1 cellular context compared by ENCODE assay signal in the genomic region with DNA sequence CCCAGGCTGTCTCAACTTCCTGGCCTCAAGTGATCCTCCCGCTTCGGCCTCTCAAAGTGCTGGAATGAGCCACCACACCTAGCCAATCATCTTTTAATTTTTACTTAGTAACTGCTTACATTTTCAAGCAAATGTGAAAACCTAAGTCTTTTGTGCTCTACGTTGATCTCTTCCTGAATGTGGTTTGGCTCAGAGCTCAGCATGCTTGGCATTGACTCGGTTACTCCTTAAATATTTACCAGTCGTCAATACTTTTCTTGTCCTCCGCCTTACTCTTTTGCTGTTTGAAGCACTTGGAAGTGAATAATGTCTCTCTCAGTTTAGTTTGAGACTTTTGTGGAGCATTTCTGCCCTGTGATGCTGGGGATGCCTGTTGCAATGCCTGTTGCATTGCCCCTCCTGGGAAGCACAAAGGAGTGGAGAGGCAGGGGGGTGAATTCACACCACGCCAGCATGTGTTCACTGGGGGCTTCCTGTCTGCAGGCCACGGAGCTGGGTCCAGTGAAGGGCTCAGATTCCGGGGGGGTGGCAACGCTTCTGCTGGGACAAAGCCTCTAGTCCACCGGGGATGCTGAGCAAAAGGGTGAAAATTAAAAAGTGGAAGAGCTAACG.
TF ChIP-seq lines count a peak whose summit lies in the region.

No MANE protein-coding gene starts in this region.

TF ChIP-seq in GM23338, 12 proteins besides CTCF, POLR2A, EP300 and RAD21:
- no peak for TF ChIP-seq EZH2 (IDR thresholded peaks at IDR 0.05; ENCODE audit: low read depth, unreplicated experiment)
- no peak for TF ChIP-seq ZNF331 (CRISPR knock-in tag; IDR thresholded peaks at IDR 0.05; ENCODE audit: low read depth)
- no peak for TF ChIP-seq STAT1 (IDR thresholded peaks at IDR 0.05; ENCODE audit: unreplicated experiment)
- TF ChIP-seq, protein P1, sequence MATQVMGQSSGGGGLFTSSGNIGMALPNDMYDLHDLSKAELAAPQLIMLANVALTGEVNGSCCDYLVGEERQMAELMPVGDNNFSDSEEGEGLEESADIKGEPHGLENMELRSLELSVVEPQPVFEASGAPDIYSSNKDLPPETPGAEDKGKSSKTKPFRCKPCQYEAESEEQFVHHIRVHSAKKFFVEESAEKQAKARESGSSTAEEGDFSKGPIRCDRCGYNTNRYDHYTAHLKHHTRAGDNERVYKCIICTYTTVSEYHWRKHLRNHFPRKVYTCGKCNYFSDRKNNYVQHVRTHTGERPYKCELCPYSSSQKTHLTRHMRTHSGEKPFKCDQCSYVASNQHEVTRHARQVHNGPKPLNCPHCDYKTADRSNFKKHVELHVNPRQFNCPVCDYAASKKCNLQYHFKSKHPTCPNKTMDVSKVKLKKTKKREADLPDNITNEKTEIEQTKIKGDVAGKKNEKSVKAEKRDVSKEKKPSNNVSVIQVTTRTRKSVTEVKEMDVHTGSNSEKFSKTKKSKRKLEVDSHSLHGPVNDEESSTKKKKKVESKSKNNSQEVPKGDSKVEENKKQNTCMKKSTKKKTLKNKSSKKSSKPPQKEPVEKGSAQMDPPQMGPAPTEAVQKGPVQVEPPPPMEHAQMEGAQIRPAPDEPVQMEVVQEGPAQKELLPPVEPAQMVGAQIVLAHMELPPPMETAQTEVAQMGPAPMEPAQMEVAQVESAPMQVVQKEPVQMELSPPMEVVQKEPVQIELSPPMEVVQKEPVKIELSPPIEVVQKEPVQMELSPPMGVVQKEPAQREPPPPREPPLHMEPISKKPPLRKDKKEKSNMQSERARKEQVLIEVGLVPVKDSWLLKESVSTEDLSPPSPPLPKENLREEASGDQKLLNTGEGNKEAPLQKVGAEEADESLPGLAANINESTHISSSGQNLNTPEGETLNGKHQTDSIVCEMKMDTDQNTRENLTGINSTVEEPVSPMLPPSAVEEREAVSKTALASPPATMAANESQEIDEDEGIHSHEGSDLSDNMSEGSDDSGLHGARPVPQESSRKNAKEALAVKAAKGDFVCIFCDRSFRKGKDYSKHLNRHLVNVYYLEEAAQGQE (IDR thresholded peaks at IDR 0.05; ENCODE audit: unreplicated experiment), result no peak
- TF ChIP-seq CREB1 (CRISPR knock-in tag; IDR thresholded peaks at IDR 0.05; ENCODE audit: low read depth), result no peak
- no peak for TF ChIP-seq ETS1 (IDR thresholded peaks at IDR 0.05)
- TF ChIP-seq POLR2AphosphoS5 (IDR thresholded peaks at IDR 0.05; ENCODE audit: low read depth), result no peak
- TF ChIP-seq ZNF114 (CRISPR knock-in tag; IDR thresholded peaks at IDR 0.05), result no peak
- TF ChIP-seq JUNB (IDR thresholded peaks at IDR 0.05; ENCODE audit: unreplicated experiment), result no peak
- TF ChIP-seq, protein P2, sequence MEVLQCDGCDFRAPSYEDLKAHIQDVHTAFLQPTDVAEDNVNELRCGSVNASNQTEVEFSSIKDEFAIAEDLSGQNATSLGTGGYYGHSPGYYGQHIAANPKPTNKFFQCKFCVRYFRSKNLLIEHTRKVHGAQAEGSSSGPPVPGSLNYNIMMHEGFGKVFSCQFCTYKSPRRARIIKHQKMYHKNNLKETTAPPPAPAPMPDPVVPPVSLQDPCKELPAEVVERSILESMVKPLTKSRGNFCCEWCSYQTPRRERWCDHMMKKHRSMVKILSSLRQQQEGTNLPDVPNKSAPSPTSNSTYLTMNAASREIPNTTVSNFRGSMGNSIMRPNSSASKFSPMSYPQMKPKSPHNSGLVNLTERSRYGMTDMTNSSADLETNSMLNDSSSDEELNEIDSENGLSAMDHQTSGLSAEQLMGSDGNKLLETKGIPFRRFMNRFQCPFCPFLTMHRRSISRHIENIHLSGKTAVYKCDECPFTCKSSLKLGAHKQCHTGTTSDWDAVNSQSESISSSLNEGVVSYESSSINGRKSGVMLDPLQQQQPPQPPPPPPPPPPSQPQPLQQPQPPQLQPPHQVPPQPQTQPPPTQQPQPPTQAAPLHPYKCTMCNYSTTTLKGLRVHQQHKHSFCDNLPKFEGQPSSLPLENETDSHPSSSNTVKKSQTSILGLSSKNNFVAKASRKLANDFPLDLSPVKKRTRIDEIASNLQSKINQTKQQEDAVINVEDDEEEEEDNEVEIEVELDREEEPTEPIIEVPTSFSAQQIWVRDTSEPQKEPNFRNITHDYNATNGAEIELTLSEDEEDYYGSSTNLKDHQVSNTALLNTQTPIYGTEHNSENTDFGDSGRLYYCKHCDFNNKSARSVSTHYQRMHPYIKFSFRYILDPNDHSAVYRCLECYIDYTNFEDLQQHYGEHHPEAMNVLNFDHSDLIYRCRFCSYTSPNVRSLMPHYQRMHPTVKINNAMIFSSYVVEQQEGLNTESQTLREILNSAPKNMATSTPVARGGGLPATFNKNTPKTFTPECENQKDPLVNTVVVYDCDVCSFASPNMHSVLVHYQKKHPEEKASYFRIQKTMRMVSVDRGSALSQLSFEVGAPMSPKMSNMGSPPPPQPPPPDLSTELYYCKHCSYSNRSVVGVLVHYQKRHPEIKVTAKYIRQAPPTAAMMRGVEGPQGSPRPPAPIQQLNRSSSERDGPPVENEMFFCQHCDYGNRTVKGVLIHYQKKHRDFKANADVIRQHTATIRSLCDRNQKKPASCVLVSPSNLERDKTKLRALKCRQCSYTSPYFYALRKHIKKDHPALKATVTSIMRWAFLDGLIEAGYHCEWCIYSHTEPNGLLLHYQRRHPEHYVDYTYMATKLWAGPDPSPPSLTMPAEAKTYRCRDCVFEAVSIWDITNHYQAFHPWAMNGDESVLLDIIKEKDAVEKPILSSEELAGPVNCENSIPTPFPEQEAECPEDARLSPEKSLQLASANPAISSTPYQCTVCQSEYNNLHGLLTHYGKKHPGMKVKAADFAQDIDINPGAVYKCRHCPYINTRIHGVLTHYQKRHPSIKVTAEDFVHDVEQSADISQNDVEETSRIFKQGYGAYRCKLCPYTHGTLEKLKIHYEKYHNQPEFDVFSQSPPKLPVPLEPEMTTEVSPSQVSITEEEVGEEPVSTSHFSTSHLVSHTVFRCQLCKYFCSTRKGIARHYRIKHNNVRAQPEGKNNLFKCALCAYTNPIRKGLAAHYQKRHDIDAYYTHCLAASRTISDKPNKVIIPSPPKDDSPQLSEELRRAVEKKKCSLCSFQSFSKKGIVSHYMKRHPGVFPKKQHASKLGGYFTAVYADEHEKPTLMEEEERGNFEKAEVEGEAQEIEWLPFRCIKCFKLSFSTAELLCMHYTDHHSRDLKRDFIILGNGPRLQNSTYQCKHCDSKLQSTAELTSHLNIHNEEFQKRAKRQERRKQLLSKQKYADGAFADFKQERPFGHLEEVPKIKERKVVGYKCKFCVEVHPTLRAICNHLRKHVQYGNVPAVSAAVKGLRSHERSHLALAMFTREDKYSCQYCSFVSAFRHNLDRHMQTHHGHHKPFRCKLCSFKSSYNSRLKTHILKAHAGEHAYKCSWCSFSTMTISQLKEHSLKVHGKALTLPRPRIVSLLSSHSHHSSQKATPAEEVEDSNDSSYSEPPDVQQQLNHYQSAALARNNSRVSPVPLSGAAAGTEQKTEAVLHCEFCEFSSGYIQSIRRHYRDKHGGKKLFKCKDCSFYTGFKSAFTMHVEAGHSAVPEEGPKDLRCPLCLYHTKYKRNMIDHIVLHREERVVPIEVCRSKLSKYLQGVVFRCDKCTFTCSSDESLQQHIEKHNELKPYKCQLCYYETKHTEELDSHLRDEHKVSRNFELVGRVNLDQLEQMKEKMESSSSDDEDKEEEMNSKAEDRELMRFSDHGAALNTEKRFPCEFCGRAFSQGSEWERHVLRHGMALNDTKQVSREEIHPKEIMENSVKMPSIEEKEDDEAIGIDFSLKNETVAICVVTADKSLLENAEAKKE (CRISPR knock-in tag; IDR thresholded peaks at IDR 0.05), result no peak
- no peak for TF ChIP-seq EZH2phosphoT487 (IDR thresholded peaks at IDR 0.05; ENCODE audit: unreplicated experiment)
